18 cellular contexts compared by ENCODE assay signal in the genomic region with DNA sequence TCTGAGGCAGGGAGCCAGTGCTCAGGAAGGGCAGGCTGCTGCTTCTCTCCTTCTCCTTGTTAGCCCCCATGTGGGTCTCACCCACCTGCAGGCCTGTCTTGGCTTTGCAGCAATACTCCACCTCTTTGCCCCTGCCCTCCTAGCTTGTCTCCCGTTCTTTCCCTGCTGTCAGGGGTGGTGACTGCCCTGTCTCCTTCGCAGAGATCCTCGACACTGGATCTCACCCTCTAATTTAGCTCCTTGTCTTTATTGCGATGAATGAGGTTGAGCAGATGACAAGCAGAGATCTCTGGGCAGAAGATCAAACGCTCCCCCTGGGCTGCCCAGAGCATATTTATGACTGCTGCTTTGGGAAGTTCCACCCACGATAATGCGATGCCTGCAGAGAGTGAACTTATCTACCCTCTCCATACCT.
A peak's percentile ranks its signal among the peaks of the same experiment; 100 is the strongest.
DNase-seq lines count a peak whose midpoint lies in the region; ATAC-seq, FAIRE-seq and TF ChIP-seq lines count a peak whose summit lies in the region.
"Had no signal": no experiment of that assay in that cellular context is flagged by ENCODE, and none has a peak within 500 bp of the region (broad histone marks: within the 10 kb centered on the region; RNA-seq: fewer than 3 reads in every experiment).

No MANE protein-coding gene starts in this region.

- H3K9me3 Mint-ChIP-seq in astrocyte (ENCODE audit: unreplicated experiment), result peaks cover 6% of the 10 kb centered on the region
- H3K9me3 Mint-ChIP-seq: CD8-positive, alpha-beta T cell had no signal

- H3K27ac ChIP-seq in astrocyte (ENCODE audit: low read depth, low read length) (no peak overlapping the region), left ventricle myocardium inferior (replicated peaks) (peak overlapping the region; percentile 19)
- H3K27ac ChIP-seq: GM23248 had no signal

- DNase-seq in OCI-M1 (lab: John Stamatoyannopoulos, UW), result peak; percentile 26
- no peak for DNase-seq in astrocyte (ENCODE audit: low read depth)
- DNase-seq in left ventricle myocardium inferior, result no peak
- no peak for DNase-seq in omental fat pad (ENCODE audit: low spot score)
- DNase-seq in activated CD4-positive, CD25-positive, alpha-beta regulatory T cell (lab: John Stamatoyannopoulos, UW), result no peak
- DNase-seq in NCI-H69 (lab: John Stamatoyannopoulos, UW), result no peak
- DNase-seq in NCI-H82 treated with DMSO at 0.1 percent for 48 hours (lab: John Stamatoyannopoulos, UW; ENCODE audit: unreplicated experiment), result no peak
- DNase-seq: CD8-positive, alpha-beta T cell; GM23248; Karpas-422; MM.1S; NCI-H1105; NCI-H187 treated with DMSO at 0.1 percent for 48 hours; NCI-H2171; NCI-H446 treated with DMSO at 0.1 percent for 48 hours; NCI-H774; SHP77 treated with DMSO at 0.1 percent for 48 hours had no signal

- intact Hi-C loops in left ventricle myocardium inferior (cut with micrococcal nuclease), result no loop called here

- no peak overlapping the region for H3K4me2 ChIP-seq in astrocyte (ENCODE audit: low read length)

- no peak overlapping the region for H2AFZ ChIP-seq in astrocyte (ENCODE audit: low read depth, low read length)
- H2AFZ ChIP-seq: GM23248 had no signal

- H3K36me3 Mint-ChIP-seq in astrocyte (ENCODE audit: low read depth, unreplicated experiment), result no peaks in the 10 kb centered on the region
- H3K36me3 Mint-ChIP-seq: CD8-positive, alpha-beta T cell had no signal

- peak; percentile 41 for FAIRE-seq in astrocyte (lab: Jason Lieb, UNC)

- peaks cover 7% of the 10 kb centered on the region for H4K20me1 ChIP-seq in astrocyte (ENCODE audit: insufficient read depth, low read length)

- H3K4me3 Mint-ChIP-seq in astrocyte (ENCODE audit: unreplicated experiment), result no peak overlapping the region
- H3K4me3 Mint-ChIP-seq: CD8-positive, alpha-beta T cell had no signal

- H3K4me1 ChIP-seq in astrocyte (ENCODE audit: insufficient read depth, low read length) (peaks cover 7% of the 10 kb centered on the region), left ventricle myocardium inferior (peaks cover 36% of the 10 kb centered on the region)

- H3K9me3 ChIP-seq in astrocyte (ENCODE audit: insufficient read depth, low read depth, low read length) (no peaks in the 10 kb centered on the region), left ventricle myocardium inferior (replicated peaks) (no peaks in the 10 kb centered on the region)

- H3K27me3 Mint-ChIP-seq in astrocyte (ENCODE audit: low read depth, unreplicated experiment), result no peaks in the 10 kb centered on the region

- H3K4me3 ChIP-seq in astrocyte (ENCODE audit: insufficient read depth, low read depth, low read length) (no peak overlapping the region), left ventricle myocardium inferior (no peak overlapping the region)
- H3K4me3 ChIP-seq: GM23248 had no signal

- ATAC-seq in omental fat pad (ENCODE audit: low FRiP score), result peak; percentile 44
- ATAC-seq: CD8-positive, alpha-beta T cell; Panc1 had no signal

- H3K4me1 Mint-ChIP-seq in astrocyte (ENCODE audit: low read depth, unreplicated experiment), result peaks cover 25% of the 10 kb centered on the region

- no peak overlapping the region for H3K9ac ChIP-seq in astrocyte (ENCODE audit: low read length)
- H3K9ac ChIP-seq: GM23248 had no signal

- no peak overlapping the region for H3K27ac Mint-ChIP-seq in astrocyte (ENCODE audit: unreplicated experiment)
- H3K27ac Mint-ChIP-seq: CD8-positive, alpha-beta T cell had no signal

- H3K36me3 ChIP-seq in astrocyte (ENCODE audit: insufficient read depth, low read length), result no peaks in the 10 kb centered on the region
- H3K36me3 ChIP-seq in left ventricle myocardium inferior, result no peaks in the 10 kb centered on the region

- H3K79me2 ChIP-seq in astrocyte (ENCODE audit: insufficient read depth, low read length), result no peaks in the 10 kb centered on the region

- TF ChIP-seq CTCF in astrocyte (IDR thresholded peaks at IDR 0.05; ENCODE audit: insufficient read depth, low read depth, low read length) (no peak), left ventricle myocardium inferior (IDR thresholded peaks at IDR 0.05; ENCODE audit: borderline replicate concordance) (no peak), omental fat pad (IDR thresholded peaks at IDR 0.05) (no peak)

- H3K27me3 ChIP-seq in astrocyte (ENCODE audit: insufficient read depth, low read length) (no peaks in the 10 kb centered on the region), left ventricle myocardium inferior (ENCODE audit: low read depth) (no peaks in the 10 kb centered on the region)
